1 cellular context compared by ENCODE assay signal in the genomic region with DNA sequence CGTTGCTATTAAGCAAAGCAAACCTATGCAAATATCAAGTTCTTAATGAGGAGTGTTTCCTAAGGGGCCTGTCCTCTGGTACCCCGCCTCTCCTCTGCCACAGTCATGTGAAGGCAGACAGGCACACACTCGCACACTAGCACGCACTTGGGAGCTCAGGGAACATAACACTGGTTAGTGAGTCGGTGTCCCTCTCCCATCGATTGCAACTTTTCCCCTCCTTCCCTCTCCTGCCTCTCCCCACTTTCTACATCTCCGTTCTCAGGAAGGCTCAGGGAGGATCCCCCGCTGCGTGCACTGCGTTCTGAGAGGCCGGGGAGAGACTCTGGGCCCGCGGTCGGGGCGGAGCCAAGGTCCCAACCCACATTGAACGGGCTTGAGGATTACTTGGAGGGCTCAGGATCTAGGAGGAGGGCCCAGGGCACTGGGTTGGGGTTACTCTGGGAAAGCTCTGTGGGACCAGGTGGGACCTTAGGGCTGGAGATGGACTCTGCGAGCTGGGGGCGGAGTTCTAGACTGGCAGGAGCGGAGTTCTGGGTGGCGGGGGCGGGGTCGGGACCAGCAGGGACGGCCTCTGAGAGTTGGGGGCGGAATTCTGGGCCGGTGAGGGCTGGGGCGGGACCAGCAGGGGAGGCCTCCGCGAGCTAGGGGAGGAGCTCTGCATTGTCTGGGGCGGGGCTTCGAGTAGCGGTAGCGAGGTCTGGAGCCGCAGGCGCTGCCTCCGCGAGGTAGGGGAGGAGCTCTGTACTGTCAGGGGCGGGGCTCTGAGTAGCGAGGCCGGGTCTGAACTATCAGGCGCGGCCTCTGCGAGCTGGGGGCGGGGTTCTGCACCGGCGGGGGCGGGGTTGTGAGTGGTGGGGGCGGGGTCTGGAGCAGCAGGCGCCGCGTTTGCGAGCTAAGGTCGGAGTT.
A peak's percentile ranks its signal among the peaks of the same experiment; 100 is the strongest.
TF ChIP-seq lines count a peak whose summit lies in the region.

No MANE protein-coding gene starts in this region.

TF ChIP-seq in K562, 482 proteins besides CTCF, POLR2A, EP300 and RAD21 (continued from another document and continues in another):
- no peak for TF ChIP-seq ZNF274 (IDR thresholded peaks at IDR 0.05; ENCODE audit: borderline replicate concordance, low read depth, low read length)
- TF ChIP-seq GABPA (tag; conservative IDR thresholded peaks at IDR 0.05; ENCODE audit: low read depth): no peak
- no peak for TF ChIP-seq BHLHE40 (IDR thresholded peaks at IDR 0.05; ENCODE audit: low read length)
- TF ChIP-seq ZFPM2 (CRISPR knock-in tag; IDR thresholded peaks at IDR 0.05): 0 out of 2 replicates have a peak, but pooled peaks have one; percentile 10
- TF ChIP-seq IFI16 (CRISPR knock-in tag; IDR thresholded peaks at IDR 0.05): no peak; the same call in 1 of the 2 replicates
- no peak for TF ChIP-seq TBL1XR1 (IDR thresholded peaks at IDR 0.05; ENCODE audit: low read length in 2 of 2)
- TF ChIP-seq TCF7 (IDR thresholded peaks at IDR 0.05; ENCODE audit: borderline replicate concordance): no peak
- TF ChIP-seq SMARCC2 (IDR thresholded peaks at IDR 0.05; ENCODE audit: low read depth): no peak
- TF ChIP-seq ZNF146 (CRISPR knock-in tag; IDR thresholded peaks at IDR 0.05; ENCODE audit: unreplicated experiment): no peak
- TF ChIP-seq ZNF212 (CRISPR knock-in tag; IDR thresholded peaks at IDR 0.05): no peak
- no peak for TF ChIP-seq ZNF184 (CRISPR knock-in tag; IDR thresholded peaks at IDR 0.05)
- peak; percentile 65; the same call in 1 of the 2 replicates for TF ChIP-seq SP1 (CRISPR knock-in tag; IDR thresholded peaks at IDR 0.05)
- TF ChIP-seq, protein P1, sequence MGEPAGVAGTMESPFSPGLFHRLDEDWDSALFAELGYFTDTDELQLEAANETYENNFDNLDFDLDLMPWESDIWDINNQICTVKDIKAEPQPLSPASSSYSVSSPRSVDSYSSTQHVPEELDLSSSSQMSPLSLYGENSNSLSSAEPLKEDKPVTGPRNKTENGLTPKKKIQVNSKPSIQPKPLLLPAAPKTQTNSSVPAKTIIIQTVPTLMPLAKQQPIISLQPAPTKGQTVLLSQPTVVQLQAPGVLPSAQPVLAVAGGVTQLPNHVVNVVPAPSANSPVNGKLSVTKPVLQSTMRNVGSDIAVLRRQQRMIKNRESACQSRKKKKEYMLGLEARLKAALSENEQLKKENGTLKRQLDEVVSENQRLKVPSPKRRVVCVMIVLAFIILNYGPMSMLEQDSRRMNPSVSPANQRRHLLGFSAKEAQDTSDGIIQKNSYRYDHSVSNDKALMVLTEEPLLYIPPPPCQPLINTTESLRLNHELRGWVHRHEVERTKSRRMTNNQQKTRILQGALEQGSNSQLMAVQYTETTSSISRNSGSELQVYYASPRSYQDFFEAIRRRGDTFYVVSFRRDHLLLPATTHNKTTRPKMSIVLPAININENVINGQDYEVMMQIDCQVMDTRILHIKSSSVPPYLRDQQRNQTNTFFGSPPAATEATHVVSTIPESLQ (CRISPR knock-in tag; IDR thresholded peaks at IDR 0.05): no peak
- TF ChIP-seq ZNF584 (CRISPR knock-in tag; IDR thresholded peaks at IDR 0.05; ENCODE audit: low read depth): no peak
- TF ChIP-seq PKNOX1 (IDR thresholded peaks at IDR 0.05): peak; percentile 78
- no peak for TF ChIP-seq ZNF175 (CRISPR knock-in tag; IDR thresholded peaks at IDR 0.05; ENCODE audit: low read depth)
- peak; percentile 82 for TF ChIP-seq MTA3 (IDR thresholded peaks at IDR 0.05; ENCODE audit: borderline replicate concordance)
- TF ChIP-seq ZNF253 (CRISPR knock-in tag; conservative IDR thresholded peaks at IDR 0.05): 0 out of 2 replicates have a peak, but pooled peaks have one; percentile 22
- no peak for TF ChIP-seq KDM4B (IDR thresholded peaks at IDR 0.05; ENCODE audit: borderline replicate concordance in 2 of 2, low read depth in 1 of 2)
- TF ChIP-seq, protein P2, sequence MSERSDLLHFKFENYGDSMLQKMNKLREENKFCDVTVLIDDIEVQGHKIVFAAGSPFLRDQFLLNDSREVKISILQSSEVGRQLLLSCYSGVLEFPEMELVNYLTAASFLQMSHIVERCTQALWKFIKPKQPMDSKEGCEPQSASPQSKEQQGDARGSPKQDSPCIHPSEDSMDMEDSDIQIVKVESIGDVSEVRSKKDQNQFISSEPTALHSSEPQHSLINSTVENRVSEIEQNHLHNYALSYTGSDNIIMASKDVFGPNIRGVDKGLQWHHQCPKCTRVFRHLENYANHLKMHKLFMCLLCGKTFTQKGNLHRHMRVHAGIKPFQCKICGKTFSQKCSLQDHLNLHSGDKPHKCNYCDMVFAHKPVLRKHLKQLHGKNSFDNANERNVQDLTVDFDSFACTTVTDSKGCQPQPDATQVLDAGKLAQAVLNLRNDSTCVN (CRISPR knock-in tag; IDR thresholded peaks at IDR 0.05): 0 out of 2 replicates have a peak, but pooled peaks have one; percentile 31
- no peak; a peak in 1 of 4 replicates for TF ChIP-seq NONO (IDR thresholded peaks at IDR 0.05; ENCODE audit: low read depth in 2 of 2, low read length in 1 of 2)
- TF ChIP-seq CAMTA2 (CRISPR knock-in tag; conservative IDR thresholded peaks at IDR 0.05): 0 out of 2 replicates have a peak, but pooled peaks have one; percentile 46
- TF ChIP-seq DIDO1 (tag; IDR thresholded peaks at IDR 0.05; ENCODE audit: low read depth): no peak
- 0 out of 2 replicates have a peak, but pooled peaks have one; percentile 30 for TF ChIP-seq MYNN (IDR thresholded peaks at IDR 0.05)
- no peak for TF ChIP-seq MYNN (CRISPR knock-in tag; IDR thresholded peaks at IDR 0.05)
- TF ChIP-seq, protein P3, sequence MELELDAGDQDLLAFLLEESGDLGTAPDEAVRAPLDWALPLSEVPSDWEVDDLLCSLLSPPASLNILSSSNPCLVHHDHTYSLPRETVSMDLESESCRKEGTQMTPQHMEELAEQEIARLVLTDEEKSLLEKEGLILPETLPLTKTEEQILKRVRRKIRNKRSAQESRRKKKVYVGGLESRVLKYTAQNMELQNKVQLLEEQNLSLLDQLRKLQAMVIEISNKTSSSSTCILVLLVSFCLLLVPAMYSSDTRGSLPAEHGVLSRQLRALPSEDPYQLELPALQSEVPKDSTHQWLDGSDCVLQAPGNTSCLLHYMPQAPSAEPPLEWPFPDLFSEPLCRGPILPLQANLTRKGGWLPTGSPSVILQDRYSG (tag; conservative IDR thresholded peaks at IDR 0.05; ENCODE audit: low read depth): no peak
- peak; percentile 73; the same call in 1 of the 2 replicates for TF ChIP-seq TOE1 (IDR thresholded peaks at IDR 0.05; ENCODE audit: borderline replicate concordance)
- TF ChIP-seq TOE1 (CRISPR knock-in tag; IDR thresholded peaks at IDR 0.05; ENCODE audit: borderline replicate concordance, low read depth): no peak
- TF ChIP-seq ZBTB2 (IDR thresholded peaks at IDR 0.05): no peak
- TF ChIP-seq, protein P4, sequence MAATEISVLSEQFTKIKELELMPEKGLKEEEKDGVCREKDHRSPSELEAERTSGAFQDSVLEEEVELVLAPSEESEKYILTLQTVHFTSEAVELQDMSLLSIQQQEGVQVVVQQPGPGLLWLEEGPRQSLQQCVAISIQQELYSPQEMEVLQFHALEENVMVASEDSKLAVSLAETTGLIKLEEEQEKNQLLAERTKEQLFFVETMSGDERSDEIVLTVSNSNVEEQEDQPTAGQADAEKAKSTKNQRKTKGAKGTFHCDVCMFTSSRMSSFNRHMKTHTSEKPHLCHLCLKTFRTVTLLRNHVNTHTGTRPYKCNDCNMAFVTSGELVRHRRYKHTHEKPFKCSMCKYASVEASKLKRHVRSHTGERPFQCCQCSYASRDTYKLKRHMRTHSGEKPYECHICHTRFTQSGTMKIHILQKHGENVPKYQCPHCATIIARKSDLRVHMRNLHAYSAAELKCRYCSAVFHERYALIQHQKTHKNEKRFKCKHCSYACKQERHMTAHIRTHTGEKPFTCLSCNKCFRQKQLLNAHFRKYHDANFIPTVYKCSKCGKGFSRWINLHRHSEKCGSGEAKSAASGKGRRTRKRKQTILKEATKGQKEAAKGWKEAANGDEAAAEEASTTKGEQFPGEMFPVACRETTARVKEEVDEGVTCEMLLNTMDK (IDR thresholded peaks at IDR 0.05; ENCODE audit: borderline replicate concordance, insufficient read depth, low read depth, low read length, poor library complexity, severe bottlenecking): no peak
- no peak for TF ChIP-seq KLF13 (tag; IDR thresholded peaks at IDR 0.05; ENCODE audit: borderline replicate concordance, low read depth)
- no peak for TF ChIP-seq ZNF217 (CRISPR knock-in tag; IDR thresholded peaks at IDR 0.05)
- no peak for TF ChIP-seq PML (IDR thresholded peaks at IDR 0.05; ENCODE audit: low read length)
- TF ChIP-seq, protein P5, sequence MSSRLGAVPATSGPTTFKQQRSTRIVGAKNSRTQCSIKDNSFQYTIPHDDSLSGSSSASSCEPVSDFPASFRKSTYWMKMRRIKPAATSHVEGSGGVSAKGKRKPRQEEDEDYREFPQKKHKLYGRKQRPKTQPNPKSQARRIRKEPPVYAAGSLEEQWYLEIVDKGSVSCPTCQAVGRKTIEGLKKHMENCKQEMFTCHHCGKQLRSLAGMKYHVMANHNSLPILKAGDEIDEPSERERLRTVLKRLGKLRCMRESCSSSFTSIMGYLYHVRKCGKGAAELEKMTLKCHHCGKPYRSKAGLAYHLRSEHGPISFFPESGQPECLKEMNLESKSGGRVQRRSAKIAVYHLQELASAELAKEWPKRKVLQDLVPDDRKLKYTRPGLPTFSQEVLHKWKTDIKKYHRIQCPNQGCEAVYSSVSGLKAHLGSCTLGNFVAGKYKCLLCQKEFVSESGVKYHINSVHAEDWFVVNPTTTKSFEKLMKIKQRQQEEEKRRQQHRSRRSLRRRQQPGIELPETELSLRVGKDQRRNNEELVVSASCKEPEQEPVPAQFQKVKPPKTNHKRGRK (tag; IDR thresholded peaks at IDR 0.05): no peak
- peak in 1 of 2 experiments; percentile 26; a peak in 1 of 4 replicates for TF ChIP-seq SRF (CRISPR knock-in tag; IDR thresholded peaks at IDR 0.05)
- no peak for TF ChIP-seq TSC22D4 (tag; IDR thresholded peaks at IDR 0.05)
- TF ChIP-seq HDAC3 (IDR thresholded peaks at IDR 0.05; ENCODE audit: borderline replicate concordance, partially characterized antibody): no peak
- no peak for TF ChIP-seq PHB2 (IDR thresholded peaks at IDR 0.05; ENCODE audit: low read depth)
- no peak for TF ChIP-seq PHTF2 (CRISPR knock-in tag; IDR thresholded peaks at IDR 0.05)
- TF ChIP-seq, protein P6, sequence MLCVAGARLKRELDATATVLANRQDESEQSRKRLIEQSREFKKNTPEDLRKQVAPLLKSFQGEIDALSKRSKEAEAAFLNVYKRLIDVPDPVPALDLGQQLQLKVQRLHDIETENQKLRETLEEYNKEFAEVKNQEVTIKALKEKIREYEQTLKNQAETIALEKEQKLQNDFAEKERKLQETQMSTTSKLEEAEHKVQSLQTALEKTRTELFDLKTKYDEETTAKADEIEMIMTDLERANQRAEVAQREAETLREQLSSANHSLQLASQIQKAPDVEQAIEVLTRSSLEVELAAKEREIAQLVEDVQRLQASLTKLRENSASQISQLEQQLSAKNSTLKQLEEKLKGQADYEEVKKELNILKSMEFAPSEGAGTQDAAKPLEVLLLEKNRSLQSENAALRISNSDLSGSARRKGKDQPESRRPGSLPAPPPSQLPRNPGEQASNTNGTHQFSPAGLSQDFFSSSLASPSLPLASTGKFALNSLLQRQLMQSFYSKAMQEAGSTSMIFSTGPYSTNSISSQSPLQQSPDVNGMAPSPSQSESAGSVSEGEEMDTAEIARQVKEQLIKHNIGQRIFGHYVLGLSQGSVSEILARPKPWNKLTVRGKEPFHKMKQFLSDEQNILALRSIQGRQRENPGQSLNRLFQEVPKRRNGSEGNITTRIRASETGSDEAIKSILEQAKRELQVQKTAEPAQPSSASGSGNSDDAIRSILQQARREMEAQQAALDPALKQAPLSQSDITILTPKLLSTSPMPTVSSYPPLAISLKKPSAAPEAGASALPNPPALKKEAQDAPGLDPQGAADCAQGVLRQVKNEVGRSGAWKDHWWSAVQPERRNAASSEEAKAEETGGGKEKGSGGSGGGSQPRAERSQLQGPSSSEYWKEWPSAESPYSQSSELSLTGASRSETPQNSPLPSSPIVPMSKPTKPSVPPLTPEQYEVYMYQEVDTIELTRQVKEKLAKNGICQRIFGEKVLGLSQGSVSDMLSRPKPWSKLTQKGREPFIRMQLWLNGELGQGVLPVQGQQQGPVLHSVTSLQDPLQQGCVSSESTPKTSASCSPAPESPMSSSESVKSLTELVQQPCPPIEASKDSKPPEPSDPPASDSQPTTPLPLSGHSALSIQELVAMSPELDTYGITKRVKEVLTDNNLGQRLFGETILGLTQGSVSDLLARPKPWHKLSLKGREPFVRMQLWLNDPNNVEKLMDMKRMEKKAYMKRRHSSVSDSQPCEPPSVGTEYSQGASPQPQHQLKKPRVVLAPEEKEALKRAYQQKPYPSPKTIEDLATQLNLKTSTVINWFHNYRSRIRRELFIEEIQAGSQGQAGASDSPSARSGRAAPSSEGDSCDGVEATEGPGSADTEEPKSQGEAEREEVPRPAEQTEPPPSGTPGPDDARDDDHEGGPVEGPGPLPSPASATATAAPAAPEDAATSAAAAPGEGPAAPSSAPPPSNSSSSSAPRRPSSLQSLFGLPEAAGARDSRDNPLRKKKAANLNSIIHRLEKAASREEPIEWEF (CRISPR knock-in tag; IDR thresholded peaks at IDR 0.05): no peak
- no peak for TF ChIP-seq SPI1 (IDR thresholded peaks at IDR 0.05; ENCODE audit: borderline replicate concordance, low read depth, low read length)
- TF ChIP-seq FOSL1 (tag; conservative IDR thresholded peaks at IDR 0.05): no peak
- no peak for TF ChIP-seq SRSF9 (IDR thresholded peaks at IDR 0.05; ENCODE audit: borderline replicate concordance, low read depth, low read length)
- no peak for TF ChIP-seq ETV6 (IDR thresholded peaks at IDR 0.05; ENCODE audit: borderline replicate concordance in 1 of 2, low read depth in 2 of 2, low read length in 1 of 2)
- no peak for TF ChIP-seq ETV6 (CRISPR knock-in tag; IDR thresholded peaks at IDR 0.05; ENCODE audit: borderline replicate concordance)
- no peak for TF ChIP-seq NR4A1 (CRISPR knock-in tag; IDR thresholded peaks at IDR 0.05)
- TF ChIP-seq NR4A1 (tag; IDR thresholded peaks at IDR 0.05): no peak
- no peak for TF ChIP-seq ZNF197 (CRISPR knock-in tag; IDR thresholded peaks at IDR 0.05; ENCODE audit: low read depth)
- peak; percentile 73; the same call in 1 of the 2 replicates for TF ChIP-seq MTA1 (IDR thresholded peaks at IDR 0.05; ENCODE audit: borderline replicate concordance)
